ENCODE assay signal across 14 cellular contexts in the genomic region with DNA sequence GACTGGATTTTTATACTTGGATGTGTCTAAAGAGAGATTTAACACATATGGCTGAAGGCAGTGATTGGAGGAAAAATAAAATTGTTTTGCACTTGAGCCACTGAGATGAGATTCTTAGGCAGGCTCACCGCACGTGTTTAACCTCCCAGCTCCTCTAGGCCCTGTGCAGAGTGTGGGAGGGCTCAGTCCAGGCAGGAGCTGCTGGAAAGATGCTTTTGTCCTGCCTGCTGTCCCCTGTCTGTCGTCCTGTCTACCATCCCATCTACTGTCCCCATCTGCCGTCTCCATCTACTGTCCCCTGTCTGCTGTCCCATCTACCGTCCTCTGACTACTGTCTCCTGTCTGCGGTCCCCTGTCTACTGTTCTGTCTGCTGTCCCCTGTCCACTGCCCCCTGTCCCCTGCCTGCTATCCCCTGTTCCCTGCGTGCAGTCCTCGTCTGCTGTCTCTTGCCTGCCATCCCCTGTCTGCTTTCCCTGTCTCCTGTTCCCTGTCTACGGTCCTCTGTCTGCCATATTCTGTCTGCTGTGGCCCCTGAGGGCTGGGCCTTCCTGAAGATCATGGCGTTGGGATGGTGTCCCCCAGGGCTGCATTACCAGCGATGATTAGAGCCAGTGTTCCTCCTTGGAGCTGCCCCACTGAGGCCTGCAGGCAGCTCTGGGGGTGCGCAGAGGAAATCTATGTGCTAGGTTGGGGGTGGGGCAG. TPM values are rescaled to one million over a fixed set of nuclear protein-coding genes. Genes with fewer than 3 reads are reported as not detected.
DNase-seq lines count a peak whose midpoint lies in the region; ATAC-seq and TF ChIP-seq lines count a peak whose summit lies in the region.
"Had no signal": no experiment of that assay in that cellular context is flagged by ENCODE, and none has a peak within 500 bp of the region (broad histone marks: within the 10 kb centered on the region; RNA-seq: fewer than 3 reads in every experiment).

No MANE protein-coding gene starts in this region.

- H3K36me3 ChIP-seq in Caco-2 (ENCODE audit: control insufficient read depth, insufficient read depth, low read length) (no peaks in the 10 kb centered on the region), SJSA1 (no peaks in the 10 kb centered on the region), osteoblast (ENCODE audit: insufficient read depth, low read length) (no peaks in the 10 kb centered on the region), psoas muscle (ENCODE audit: insufficient read depth in 1 of 2, low read depth in 1 of 2) (no peaks in the 10 kb centered on the region)

- ATAC-seq in psoas muscle, result no peak
- ATAC-seq in HG03521 (IDR thresholded peaks at IDR 0.05; ENCODE audit: unreplicated experiment), result no peak

- H3K9me3 ChIP-seq in Caco-2 (no peaks in the 10 kb centered on the region; the same call in 1 of the 2 replicates), SJSA1 (replicated peaks) (no peaks in the 10 kb centered on the region), osteoblast (ENCODE audit: low read depth, low read length) (no peaks in the 10 kb centered on the region), psoas muscle (no peaks in the 10 kb centered on the region)

- H3K27ac Mint-ChIP-seq in Caco-2 (ENCODE audit: unreplicated experiment), result peak overlapping the region; percentile 96
- H3K27ac Mint-ChIP-seq in glutamatergic neuron (ENCODE audit: unreplicated experiment), result peak overlapping the region; percentile 17
- no peak overlapping the region for H3K27ac Mint-ChIP-seq in activated CD4-positive, alpha-beta memory T cell treated with anti-CD3 and anti-CD28 coated beads for 36 hours

- H3K27me3 ChIP-seq in Caco-2 (replicated peaks; ENCODE audit: control insufficient read depth, insufficient read depth, low read length) (no peaks in the 10 kb centered on the region), SJSA1 (replicated peaks) (no peaks in the 10 kb centered on the region), osteoblast (ENCODE audit: insufficient read depth, low read length) (no peaks in the 10 kb centered on the region), psoas muscle (ENCODE audit: insufficient read depth in 3 of 3, low read length in 2 of 3) (no peaks in the 10 kb centered on the region)

- intact Hi-C loops in Caco-2 (cut with micrococcal nuclease; ENCODE audit: unreplicated experiment), result loop anchor here (5.0 kb wide), 1 partner anchor 35 kb away; no protein-coding TSS in a partner anchor
- intact Hi-C loops in psoas muscle (cut with DNase I), result no loop called here
- intact Hi-C loops in activated CD4-positive, alpha-beta memory T cell treated with anti-CD3 and anti-CD28 coated beads for 36 hours (cut with micrococcal nuclease), result no loop called here

- POLR2A ChIA-PET in Caco-2 (lab: Charles Lee), result interaction anchor here (0.6 to 1.6 kb wide), 2 partner anchors 8 to 17 kb away, joined by 5 to 6 read pairs; no protein-coding TSS in a partner anchor
- POLR2A ChIA-PET in activated CD4-positive, alpha-beta memory T cell treated with anti-CD3 and anti-CD28 coated beads for 36 hours (lab: Charles Lee), result no interaction called here

- H3K4me2 ChIP-seq in osteoblast (ENCODE audit: insufficient read depth, low read length), result no peak overlapping the region

- DNase-seq in Caco-2, result peak in 1 of 2 experiments; percentile 25
- no peak for DNase-seq in SJSA1 (ENCODE audit: low read depth in 1 of 2, low spot score in 2 of 2)
- no peak for DNase-seq in glutamatergic neuron
- peak; percentile 85 for DNase-seq in osteoblast (ENCODE audit: insufficient read length, low spot score, missing footprints)
- no peak for DNase-seq in psoas muscle
- DNase-seq in activated CD4-positive, alpha-beta memory T cell treated with anti-CD3 and anti-CD28 coated beads for 36 hours, result no peak
- no peak for DNase-seq in stimulated activated CD8-positive, alpha-beta memory T cell treated with anti-CD3 and anti-CD28 coated beads, Interleukin-4, amount 100 ng/mL, for 48 hours
- DNase-seq: activated CD8-positive, alpha-beta memory T cell treated with anti-CD3 and anti-CD28 coated beads for 24 hours; activated naive CD4-positive, alpha-beta T cell; foreskin melanocyte; GDM1; SHP77; stimulated activated CD4-positive, alpha-beta T cell treated with anti-CD3 and anti-CD28 coated beads, Interleukin-4, amount 100 ng/mL, for 1 hour had no signal

- H2AFZ ChIP-seq in osteoblast (ENCODE audit: low read length), result peak overlapping the region; percentile 16

- H3K4me3 ChIP-seq in Caco-2 (ENCODE audit: low read depth, low read length), result no peak overlapping the region
- H3K4me3 ChIP-seq in SJSA1, result no peak overlapping the region
- no peak overlapping the region for H3K4me3 ChIP-seq in osteoblast (ENCODE audit: insufficient read depth, low read length)
- no peak overlapping the region for H3K4me3 ChIP-seq in psoas muscle

- BruUV-seq in Caco-2 (replicated peaks; lab: Mats Ljungman, UMichigan), result no TSS peak

- H3K36me3 Mint-ChIP-seq in Caco-2 (ENCODE audit: insufficient read depth, unreplicated experiment), result peaks cover 4% of the 10 kb centered on the region
- no peaks in the 10 kb centered on the region for H3K36me3 Mint-ChIP-seq in glutamatergic neuron (ENCODE audit: unreplicated experiment)
- H3K36me3 Mint-ChIP-seq in activated CD4-positive, alpha-beta memory T cell treated with anti-CD3 and anti-CD28 coated beads for 36 hours, result no peaks in the 10 kb centered on the region

- peak overlapping the region; percentile 93 for H3K27ac ChIP-seq in SJSA1
- no peak overlapping the region for H3K27ac ChIP-seq in osteoblast (ENCODE audit: low read depth, low read length)
- H3K27ac ChIP-seq in psoas muscle, result no peak overlapping the region

- H3K27me3 Mint-ChIP-seq in Caco-2 (ENCODE audit: insufficient read depth, unreplicated experiment) (no peaks in the 10 kb centered on the region), glutamatergic neuron (ENCODE audit: unreplicated experiment) (peaks cover 8% of the 10 kb centered on the region)
- no peaks in the 10 kb centered on the region for H3K27me3 Mint-ChIP-seq in activated CD4-positive, alpha-beta memory T cell treated with anti-CD3 and anti-CD28 coated beads for 36 hours

- 85 to 89% (median 89%) methylated on average over 12 of the region's 12 CpGs for WGBS in psoas muscle, 3 donors

- H3K4me1 ChIP-seq in Caco-2 (peaks cover 28% of the 10 kb centered on the region), SJSA1 (replicated peaks) (peaks cover 56% of the 10 kb centered on the region), osteoblast (ENCODE audit: insufficient read depth, low read length) (peaks cover 11% of the 10 kb centered on the region), psoas muscle (no peaks in the 10 kb centered on the region)

- no peaks in the 10 kb centered on the region for H3K9me3 Mint-ChIP-seq in Caco-2 (ENCODE audit: unreplicated experiment)
- peaks cover 6% of the 10 kb centered on the region for H3K9me3 Mint-ChIP-seq in glutamatergic neuron (ENCODE audit: unreplicated experiment)
- H3K9me3 Mint-ChIP-seq in activated CD4-positive, alpha-beta memory T cell treated with anti-CD3 and anti-CD28 coated beads for 36 hours, result no peaks in the 10 kb centered on the region

- no peaks in the 10 kb centered on the region for H3K79me2 ChIP-seq in osteoblast (ENCODE audit: insufficient read depth, low read length)

- no peaks in the 10 kb centered on the region for H4K20me1 ChIP-seq in osteoblast (ENCODE audit: insufficient read depth, low read length)

- TF ChIP-seq CTCF in Caco-2 (IDR thresholded peaks at IDR 0.05; ENCODE audit: insufficient read depth in 1 of 2, low read depth in 1 of 2, low read length in 1 of 2, severe bottlenecking in 1 of 2, unreplicated experiment in 1 of 2), result no peak
- no peak for TF ChIP-seq CTCF in glutamatergic neuron (IDR thresholded peaks at IDR 0.05; ENCODE audit: partially characterized antibody, unreplicated experiment)
- no peak for TF ChIP-seq CTCF in osteoblast (IDR thresholded peaks at IDR 0.05; ENCODE audit: extremely low read depth, low read depth, low read length)
- TF ChIP-seq CTCF in psoas muscle (IDR thresholded peaks at IDR 0.05), result no peak

- H3K4me3 Mint-ChIP-seq in Caco-2 (ENCODE audit: unreplicated experiment) (peak overlapping the region; percentile 24), glutamatergic neuron (ENCODE audit: unreplicated experiment) (no peak overlapping the region)
- H3K4me3 Mint-ChIP-seq in activated CD4-positive, alpha-beta memory T cell treated with anti-CD3 and anti-CD28 coated beads for 36 hours, result no peak overlapping the region

- H3K4me1 Mint-ChIP-seq in Caco-2 (ENCODE audit: low read depth, unreplicated experiment), result peaks cover 13% of the 10 kb centered on the region
- H3K4me1 Mint-ChIP-seq in glutamatergic neuron (ENCODE audit: low read depth, unreplicated experiment), result peaks cover 23% of the 10 kb centered on the region
- no peaks in the 10 kb centered on the region for H3K4me1 Mint-ChIP-seq in activated CD4-positive, alpha-beta memory T cell treated with anti-CD3 and anti-CD28 coated beads for 36 hours (ENCODE audit: low read depth)

- CTCF ChIA-PET in Caco-2 (lab: Charles Lee), result interaction anchor here (0.6 to 0.7 kb wide), 3 partner anchors 45 to 364 kb away, joined by 3 to 4 read pairs (median 3); no protein-coding TSS in a partner anchor
- CTCF ChIA-PET in activated CD4-positive, alpha-beta memory T cell treated with anti-CD3 and anti-CD28 coated beads for 36 hours (lab: Charles Lee), result no interaction called here

RNA-seq across cellular contexts. Expression of a gene that starts 43.7 kb away (rescaled TPM):
- total RNA-seq in Caco-2 (2022) (17.5 and 20.3 TPM in 2 replicates), glutamatergic neuron (ENCODE audit: unreplicated experiment) (173 TPM), osteoblast (16.5 and 18.8 TPM in 2 replicates), psoas muscle (10 to 100 TPM; 29.3 to 68.7 (median 44.6) TPM)
- total RNA-seq in SJSA1 (2014; rRNA removed; shearing (Covaris generic)), result 120 and 160 TPM in 2 replicates
- 10 to 100 TPM; 13.6 to 90.9 (median 20.0) TPM for polyA plus RNA-seq in psoas muscle
- total RNA-seq in activated CD4-positive, alpha-beta memory T cell treated with anti-CD3 and anti-CD28 coated beads for 36 hours, result 1 to 10 TPM; 9.1 to 9.6 TPM
